27 cellular contexts compared by ENCODE assay signal in genomic region chr2:158940356-158940755, GRCh38.
"Had no signal": no experiment of that assay in that cellular context is flagged by ENCODE, and none has a peak within 500 bp of the region (broad histone marks: within the 10 kb centered on the region; RNA-seq: fewer than 3 reads in every experiment).

No MANE protein-coding gene starts in this region.

- H3K27ac ChIP-seq: colonic mucosa, esophagus squamous epithelium, gastrocnemius medialis, hepatocyte had no signal

- FAIRE-seq: endometrium, kidney had no signal

- H3K27me3 Mint-ChIP-seq: dendritic cell treated with granulocyte-macrophage colony-stimulating factor and Interleukin-4, amounts not matched to agents 40 ng/mL and 50 ng/mL, for 4 days had no signal

- H3K4me3 ChIP-seq: colonic mucosa, esophagus squamous epithelium, gastrocnemius medialis, heart left ventricle, hepatocyte, lung had no signal

- H3K36me3 ChIP-seq: colonic mucosa, esophagus squamous epithelium, gastrocnemius medialis, heart left ventricle had no signal

- H3K4me2 ChIP-seq: hepatocyte had no signal

- H3K27me3 ChIP-seq: colonic mucosa, esophagus squamous epithelium, gastrocnemius medialis, heart left ventricle, hepatocyte had no signal

- H3K27ac Mint-ChIP-seq: dendritic cell treated with granulocyte-macrophage colony-stimulating factor and Interleukin-4, amounts not matched to agents 40 ng/mL and 50 ng/mL, for 4 days; effector memory CD8-positive, alpha-beta T cell; endodermal cell; immature natural killer cell; memory B cell; naive thymus-derived CD4-positive, alpha-beta T cell had no signal

- H2AFZ ChIP-seq: hepatocyte had no signal

- H3K4me3 Mint-ChIP-seq: dendritic cell treated with granulocyte-macrophage colony-stimulating factor and Interleukin-4, amounts not matched to agents 40 ng/mL and 50 ng/mL, for 4 days; effector memory CD8-positive, alpha-beta T cell; endodermal cell; immature natural killer cell; memory B cell; naive thymus-derived CD4-positive, alpha-beta T cell had no signal

- ATAC-seq: effector memory CD8-positive, alpha-beta T cell; gastrocnemius medialis; left colon; left lobe of liver; naive thymus-derived CD4-positive, alpha-beta T cell had no signal

- H3K9me3 ChIP-seq: colonic mucosa, esophagus squamous epithelium, gastrocnemius medialis had no signal

- H3K4me1 ChIP-seq: colonic mucosa, gastrocnemius medialis had no signal

- DNase-seq: colonic mucosa; cortex of kidney; effector CD8-positive, alpha-beta T cell; effector memory CD8-positive, alpha-beta T cell; endodermal cell; esophagus squamous epithelium; foreskin fibroblast; foreskin melanocyte; gastrocnemius medialis; heart left ventricle; hypothalamus; immature natural killer cell; islet precursor cell; kidney; kidney glomerular epithelial cell; left colon; left ventricle myocardium superior; mammary epithelial cell; mesendoderm; midbrain; naive thymus-derived CD4-positive, alpha-beta T cell had no signal

- H3K4me1 Mint-ChIP-seq: immature natural killer cell; memory B cell; naive thymus-derived CD4-positive, alpha-beta T cell had no signal

- H3K9me3 Mint-ChIP-seq: dendritic cell treated with granulocyte-macrophage colony-stimulating factor and Interleukin-4, amounts not matched to agents 40 ng/mL and 50 ng/mL, for 4 days; effector memory CD8-positive, alpha-beta T cell; immature natural killer cell; memory B cell had no signal

- H3K79me2 ChIP-seq: hepatocyte had no signal

- H3K36me3 Mint-ChIP-seq: immature natural killer cell, memory B cell had no signal
